13 cellular contexts compared by ENCODE assay signal in the genomic region with DNA sequence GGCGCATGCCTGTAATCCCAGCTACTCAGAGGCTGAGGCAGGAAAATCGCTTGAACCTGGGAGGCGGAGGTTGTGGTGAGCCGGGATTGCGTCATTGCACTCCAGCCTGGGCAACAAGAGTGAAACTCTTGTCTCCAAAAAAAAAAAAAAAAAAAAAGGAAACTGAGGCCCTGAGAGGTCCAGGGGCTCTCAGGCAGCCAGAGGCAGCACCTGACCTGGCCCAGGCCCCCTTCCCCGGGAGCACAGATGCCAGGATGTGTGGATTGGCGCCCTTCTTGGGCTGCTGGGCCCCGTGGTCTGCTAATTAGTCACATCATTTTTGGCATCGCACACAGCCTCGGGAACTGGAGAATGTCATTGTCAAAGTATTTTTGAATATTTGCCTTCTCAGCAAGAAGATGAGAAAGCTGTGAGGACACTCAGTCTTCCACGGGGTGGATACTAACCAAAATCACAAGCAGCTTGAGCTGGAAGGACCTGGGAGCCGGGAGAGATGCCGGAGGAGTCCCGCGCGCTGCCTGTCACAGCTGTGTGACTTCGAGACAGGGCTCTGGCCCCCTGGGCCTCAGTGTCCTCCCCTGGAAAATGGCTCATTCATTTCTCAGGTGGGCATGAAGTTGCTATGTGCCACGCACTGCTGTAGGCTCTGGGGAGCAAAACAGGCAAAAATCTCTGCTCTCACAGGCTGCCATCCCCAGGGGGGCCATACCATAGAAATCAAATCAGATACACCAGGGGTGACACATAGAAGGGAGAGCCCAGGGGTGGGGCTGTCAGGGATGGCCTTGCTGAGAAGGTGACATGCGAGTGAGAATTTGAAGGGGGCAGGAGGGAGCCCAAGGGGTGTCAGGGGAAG. TPM values are rescaled to one million over a fixed set of nuclear protein-coding genes. Genes with fewer than 3 reads are reported as not detected.
DNase-seq lines count a peak whose midpoint lies in the region; ATAC-seq and TF ChIP-seq lines count a peak whose summit lies in the region.
"Had no signal": no experiment of that assay in that cellular context is flagged by ENCODE, and none has a peak within 500 bp of the region (broad histone marks: within the 10 kb centered on the region; RNA-seq: fewer than 3 reads in every experiment).

No MANE protein-coding gene starts in this region.

- H3K27ac Mint-ChIP-seq in mesothelial cell of epicardium = peak overlapping the region; percentile 89

- no peaks in the 10 kb centered on the region for H3K9me3 Mint-ChIP-seq in mesothelial cell of epicardium
- H3K9me3 Mint-ChIP-seq: naive B cell had no signal

- no peaks in the 10 kb centered on the region for H3K9me3 ChIP-seq in BE2C
- H3K9me3 ChIP-seq in NT2/D1 (ENCODE audit: insufficient read depth, low read length) = no peaks in the 10 kb centered on the region
- H3K9me3 ChIP-seq: testis had no signal

- no peak for ATAC-seq in GM18870 (IDR thresholded peaks at IDR 0.05; ENCODE audit: unreplicated experiment)

- TF ChIP-seq CTCF in BE2C (IDR thresholded peaks at IDR 0.05; ENCODE audit: low read depth, low read length) (no peak), mesothelial cell of epicardium (IDR thresholded peaks at IDR 0.05; ENCODE audit: unreplicated experiment) (no peak)

- H3K36me3 Mint-ChIP-seq in mesothelial cell of epicardium = no peaks in the 10 kb centered on the region
- H3K36me3 Mint-ChIP-seq: naive B cell had no signal

- H3K27me3 ChIP-seq in BE2C (no peaks in the 10 kb centered on the region), NT2/D1 (ENCODE audit: insufficient read depth, insufficient read length) (no peaks in the 10 kb centered on the region)
- H3K27me3 ChIP-seq: testis had no signal

- DNase-seq in BE2C (peak; percentile 59), NT2/D1 (ENCODE audit: low read depth, low spot score) (no peak), epidermal melanocyte (ENCODE audit: insufficient read length, low spot score) (peak; percentile 57), mesothelial cell of epicardium (ENCODE audit: low spot score in 2 of 2, unreplicated experiment in 2 of 2) (no peak), GM19238 (ENCODE audit: insufficient read length, low spot score) (no peak), mucosa of gallbladder (ENCODE audit: low spot score) (no peak), SW480 (ENCODE audit: low spot score) (no peak)
- DNase-seq: activated effector memory CD4-positive, alpha-beta T cell treated with Interleukin-2 at 50 U/mL for 16 hours; DMS79; naive B cell; NCI-H524; testis had no signal

- no peaks in the 10 kb centered on the region for H3K36me3 ChIP-seq in BE2C
- no peaks in the 10 kb centered on the region for H3K36me3 ChIP-seq in NT2/D1 (ENCODE audit: insufficient read depth, insufficient read length, low read length)

- peak overlapping the region; percentile 42 for H3K9ac ChIP-seq in NT2/D1 (ENCODE audit: insufficient read length, low read depth)

- no peaks in the 10 kb centered on the region for H3K27me3 Mint-ChIP-seq in mesothelial cell of epicardium (ENCODE audit: low read depth)

- peaks cover 36% of the 10 kb centered on the region for H3K4me1 Mint-ChIP-seq in mesothelial cell of epicardium

- no peak overlapping the region for H3K4me3 ChIP-seq in BE2C (ENCODE audit: low read depth, low read length)
- H3K4me3 ChIP-seq in NT2/D1 (ENCODE audit: insufficient read length, low read depth) = no peak overlapping the region
- H3K4me3 ChIP-seq: testis had no signal

- H3K4me1 ChIP-seq in BE2C = peaks cover 14% of the 10 kb centered on the region
- peaks cover 22% of the 10 kb centered on the region for H3K4me1 ChIP-seq in NT2/D1 (ENCODE audit: insufficient read depth, insufficient read length)
- H3K4me1 ChIP-seq: testis had no signal

- H3K4me3 Mint-ChIP-seq in mesothelial cell of epicardium = no peak overlapping the region
- H3K4me3 Mint-ChIP-seq: naive B cell had no signal

RNA-seq across cellular contexts. Expression of a gene that starts 12.5 kb away (rescaled TPM):
- 25.1 TPM for polyA plus RNA-seq in BE2C (2012; ENCODE audit: insufficient read depth, insufficient read length, low read depth)
- total RNA-seq in mesothelial cell of epicardium (43.2 to 47.4 TPM (median 45.1 TPM) in 3 replicates), mucosa of gallbladder (28.5 TPM)

Comparison
In these comparisons a context has a peak if more than half of its experiments do, and no peak if none do; other contexts are left out.
1. DNase-seq: peak in BE2C (single experiment) and epidermal melanocyte (single experiment); none in NT2/D1 (single experiment), mesothelial cell of epicardium (0 of 2), GM19238 (single experiment), mucosa of gallbladder (single experiment) and SW480 (single experiment).